ENCODE assay signal across 21 cellular contexts in the genomic region with DNA sequence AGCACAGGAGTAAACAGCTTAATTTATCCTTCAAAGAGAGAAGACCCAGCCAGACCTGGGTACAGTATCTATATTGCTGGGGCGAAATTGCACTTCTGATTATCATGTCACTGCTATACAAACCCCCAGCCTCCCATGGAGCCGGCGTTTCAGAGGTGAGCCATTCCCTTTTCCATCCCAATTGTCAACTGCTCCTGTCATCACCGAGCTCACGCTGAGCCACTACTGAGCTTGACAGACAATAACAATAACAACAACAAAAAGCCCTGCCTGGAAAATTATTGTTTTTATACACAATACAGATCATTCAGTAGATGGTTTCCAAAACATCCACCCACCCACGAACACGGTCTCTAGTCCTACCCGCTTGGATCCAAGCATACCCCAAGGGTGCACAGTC.
"Had no signal": no experiment of that assay in that cellular context is flagged by ENCODE, and none has a peak within 500 bp of the region (broad histone marks: within the 10 kb centered on the region; RNA-seq: fewer than 3 reads in every experiment).

No MANE protein-coding gene starts in this region.

- H3K27me3 ChIP-seq: SJSA1 had no signal

- H3K4me3 ChIP-seq: SJSA1, SK-N-MC had no signal

- H3K27ac ChIP-seq: HL-60, SJSA1, SK-N-MC had no signal

- H3K27ac Mint-ChIP-seq: IgD-negative memory B cell had no signal

- H3K36me3 ChIP-seq: SJSA1 had no signal

- DNase-seq: KBM-7, MV-4-11, NCI-H1048, NCI-H1105, NCI-H1436 treated with DMSO at 0.1 percent for 48 hours, NCI-H187, NCI-H2029, NCI-H2081 treated with DMSO at 0.1 percent for 48 hours, NCI-H2171, NCI-H524, NCI-H526 treated with DMSO at 0.1 percent for 48 hours, NCI-H774, Right ventricle myocardium superior, RPMI8226, SIG-M5 had no signal

- H3K27me3 Mint-ChIP-seq: IgD-negative memory B cell had no signal

- H3K4me1 ChIP-seq: SJSA1 had no signal

- H3K4me3 Mint-ChIP-seq: IgD-negative memory B cell had no signal

- H3K9me3 Mint-ChIP-seq: IgD-negative memory B cell had no signal

- H3K9me3 ChIP-seq: SJSA1 had no signal

- FAIRE-seq: HTR-8/SVneo, RCC 7860 had no signal
